Comparison of ENCODE assay signal across 8 cellular contexts in genomic region chr14:100297320-100298300, GRCh38. TPM values are rescaled to one million over a fixed set of nuclear protein-coding genes. Genes with fewer than 3 reads are reported as not detected.
DNase-seq lines count a peak whose midpoint lies in the region; ATAC-seq and TF ChIP-seq lines count a peak whose summit lies in the region.

No MANE protein-coding gene starts in this region.

- TF ChIP-seq CTCF in activated CD8-positive, alpha-beta T cell treated with anti-CD3 and anti-CD28 coated beads for 36 hours (IDR thresholded peaks at IDR 0.05) = no peak

- no peaks in the 10 kb centered on the region for H3K27me3 Mint-ChIP-seq in activated CD8-positive, alpha-beta T cell treated with anti-CD3 and anti-CD28 coated beads for 36 hours
- no peaks in the 10 kb centered on the region for H3K27me3 Mint-ChIP-seq in activated CD8-positive, alpha-beta T cell treated with anti-CD3 and anti-CD28 coated beads, Interleukin-2, amount 10 ng/mL, durations not matched to agents 7 days and 5 days (ENCODE audit: low read depth)

- no peak overlapping the region for H3K4me3 Mint-ChIP-seq in activated CD8-positive, alpha-beta T cell treated with anti-CD3 and anti-CD28 coated beads for 36 hours
- no peak overlapping the region for H3K4me3 Mint-ChIP-seq in activated CD8-positive, alpha-beta T cell treated with anti-CD3 and anti-CD28 coated beads, Interleukin-2, amount 10 ng/mL, durations not matched to agents 7 days and 5 days

- peak overlapping the region; percentile 35 for H3K4me3 ChIP-seq in adipocyte (ENCODE audit: low read length)

- intact Hi-C loops in activated CD8-positive, alpha-beta T cell treated with anti-CD3 and anti-CD28 coated beads for 36 hours (cut with micrococcal nuclease) = no loop called here

- POLR2A ChIA-PET in activated CD8-positive, alpha-beta T cell treated with anti-CD3 and anti-CD28 coated beads for 36 hours (lab: Charles Lee) = interaction anchor here (1.0 to 1.2 kb wide), 2 partner anchors 36 to 72 kb away, joined by 3 read pairs; no protein-coding TSS in a partner anchor
- POLR2A ChIA-PET in activated CD8-positive, alpha-beta T cell treated with anti-CD3 and anti-CD28 coated beads, Interleukin-2, amount 10 ng/mL, durations not matched to agents 7 days and 5 days (lab: Charles Lee) = interaction anchor here (0.6 to 0.9 kb wide), 2 partner anchors 8 to 93 kb away, joined by 3 read pairs; no protein-coding TSS in a partner anchor

- H3K27ac Mint-ChIP-seq in activated CD8-positive, alpha-beta T cell treated with anti-CD3 and anti-CD28 coated beads for 36 hours = peak overlapping the region; percentile 25
- H3K27ac Mint-ChIP-seq in activated CD8-positive, alpha-beta T cell treated with anti-CD3 and anti-CD28 coated beads, Interleukin-2, amount 10 ng/mL, durations not matched to agents 7 days and 5 days = no peak overlapping the region

- DNase-seq in activated CD8-positive, alpha-beta T cell treated with anti-CD3 and anti-CD28 coated beads for 36 hours = no peak
- no peak for DNase-seq in activated CD8-positive, alpha-beta T cell treated with anti-CD3 and anti-CD28 coated beads, Interleukin-2, amount 10 ng/mL, durations not matched to agents 7 days and 5 days
- DNase-seq in adipocyte (ENCODE audit: low read depth) (peak; percentile 61), hippocampal formation (lab: John Stamatoyannopoulos, UW) (peak; percentile 59 to 74), stromal cell of bone marrow (ENCODE audit: low read depth) (peak; percentile 72), NCI-H748 treated with DMSO at 0.1 percent for 48 hours (lab: John Stamatoyannopoulos, UW) (no peak), NCI-H1694 (lab: John Stamatoyannopoulos, UW) (no peak)

- H3K36me3 Mint-ChIP-seq in activated CD8-positive, alpha-beta T cell treated with anti-CD3 and anti-CD28 coated beads for 36 hours (ENCODE audit: low read depth) = no peaks in the 10 kb centered on the region
- H3K36me3 Mint-ChIP-seq in activated CD8-positive, alpha-beta T cell treated with anti-CD3 and anti-CD28 coated beads, Interleukin-2, amount 10 ng/mL, durations not matched to agents 7 days and 5 days (ENCODE audit: low read depth) = no peaks in the 10 kb centered on the region

- peak overlapping the region; percentile 73 for H3K9ac ChIP-seq in adipocyte (ENCODE audit: low read length)

- ATAC-seq in activated CD8-positive, alpha-beta T cell treated with anti-CD3 and anti-CD28 coated beads for 36 hours = no peak
- no peak for ATAC-seq in activated CD8-positive, alpha-beta T cell treated with anti-CD3 and anti-CD28 coated beads, Interleukin-2, amount 10 ng/mL, durations not matched to agents 7 days and 5 days
- peak; percentile 89 for ATAC-seq in HG03103 (IDR thresholded peaks at IDR 0.05; ENCODE audit: low read depth, unreplicated experiment)

- H3K4me1 ChIP-seq in adipocyte (ENCODE audit: control insufficient read depth, insufficient read depth, low read length) = peaks cover 34% of the 10 kb centered on the region

- no peaks in the 10 kb centered on the region for H3K9me3 ChIP-seq in adipocyte (ENCODE audit: control insufficient read depth, low read length)

- H3K9me3 Mint-ChIP-seq in activated CD8-positive, alpha-beta T cell treated with anti-CD3 and anti-CD28 coated beads for 36 hours = no peaks in the 10 kb centered on the region
- H3K9me3 Mint-ChIP-seq in activated CD8-positive, alpha-beta T cell treated with anti-CD3 and anti-CD28 coated beads, Interleukin-2, amount 10 ng/mL, durations not matched to agents 7 days and 5 days (ENCODE audit: insufficient read depth) = no peaks in the 10 kb centered on the region

- peaks cover 7% of the 10 kb centered on the region for H3K4me1 Mint-ChIP-seq in activated CD8-positive, alpha-beta T cell treated with anti-CD3 and anti-CD28 coated beads for 36 hours (ENCODE audit: low read depth)
- peaks cover 1% of the 10 kb centered on the region for H3K4me1 Mint-ChIP-seq in activated CD8-positive, alpha-beta T cell treated with anti-CD3 and anti-CD28 coated beads, Interleukin-2, amount 10 ng/mL, durations not matched to agents 7 days and 5 days (ENCODE audit: low read depth)

- H3K36me3 ChIP-seq in adipocyte (ENCODE audit: control insufficient read depth, insufficient read depth, low read length, severe bottlenecking) = no peaks in the 10 kb centered on the region

- H3K27me3 ChIP-seq in adipocyte (replicated peaks; ENCODE audit: control insufficient read depth, insufficient read depth, low read length) = no peaks in the 10 kb centered on the region

- CTCF ChIA-PET in activated CD8-positive, alpha-beta T cell treated with anti-CD3 and anti-CD28 coated beads for 36 hours (lab: Charles Lee) = interaction anchor here (1.7 kb wide), 2 partner anchors 10 to 12 kb away, joined by 5 to 7 read pairs; no protein-coding TSS in a partner anchor
- CTCF ChIA-PET in activated CD8-positive, alpha-beta T cell treated with anti-CD3 and anti-CD28 coated beads, Interleukin-2, amount 10 ng/mL, durations not matched to agents 7 days and 5 days (lab: Charles Lee) = interaction anchor here (1.4 to 5.1 kb wide), 2 partner anchors 13 to 105 kb away, joined by 3 to 33 read pairs; no protein-coding TSS in a partner anchor

RNA-seq across cellular contexts. Expression of gene SLC25A29, which starts 8.6 kb away (rescaled TPM):
- total RNA-seq in activated CD8-positive, alpha-beta T cell treated with anti-CD3 and anti-CD28 coated beads for 36 hours = 10 to 100 TPM; 23.6 to 24.7 TPM
- 10 to 100 TPM; 29.7 to 29.9 TPM for total RNA-seq in activated CD8-positive, alpha-beta T cell treated with anti-CD3 and anti-CD28 coated beads, Interleukin-2, amount 10 ng/mL, durations not matched to agents 7 days and 5 days

RNA-seq across cellular contexts. Expression of gene SLC25A47, which starts 25.5 kb away (rescaled TPM):
- not detected for total RNA-seq in activated CD8-positive, alpha-beta T cell treated with anti-CD3 and anti-CD28 coated beads for 36 hours
- not detected for total RNA-seq in activated CD8-positive, alpha-beta T cell treated with anti-CD3 and anti-CD28 coated beads, Interleukin-2, amount 10 ng/mL, durations not matched to agents 7 days and 5 days

RNA-seq across cellular contexts. Expression of gene YY1, which starts 58.7 kb away (rescaled TPM):
- total RNA-seq in activated CD8-positive, alpha-beta T cell treated with anti-CD3 and anti-CD28 coated beads for 36 hours = 100 to 1,000 TPM; 105 TPM
- total RNA-seq in activated CD8-positive, alpha-beta T cell treated with anti-CD3 and anti-CD28 coated beads, Interleukin-2, amount 10 ng/mL, durations not matched to agents 7 days and 5 days = 100 to 1,000 TPM; 107 TPM

Comparison
In these comparisons a context has a peak if more than half of its experiments do, and no peak if none do; other contexts are left out.
1. DNase-seq: peak in adipocyte (single experiment), hippocampal formation (2 of 2) and stromal cell of bone marrow (single experiment); none in activated CD8-positive, alpha-beta T cell treated with anti-CD3 and anti-CD28 coated beads for 36 hours (single experiment), activated CD8-positive, alpha-beta T cell treated with anti-CD3 and anti-CD28 coated beads, Interleukin-2, amount 10 ng/mL, durations not matched to agents 7 days and 5 days (single experiment), NCI-H748 treated with DMSO at 0.1 percent for 48 hours (single experiment) and NCI-H1694 (single experiment).